In genomic region chr19:15607978-15608925, GRCh38 we compare ENCODE assay signal across 11 cellular contexts. TPM values are rescaled to one million over a fixed set of nuclear protein-coding genes. Genes with fewer than 3 reads are reported as not detected.
"Had no signal": no experiment of that assay in that cellular context is flagged by ENCODE, and none has a peak within 500 bp of the region (broad histone marks: within the 10 kb centered on the region; RNA-seq: fewer than 3 reads in every experiment).

No MANE protein-coding gene starts in this region.

RNA-seq across cellular contexts. Expression of gene CYP4F8, which starts 6.8 kb away (rescaled TPM):
- total RNA-seq: OCI-LY7, PC-3, PC-9, Peyer's patch, Right ventricle myocardium inferior, Right ventricle myocardium superior, RPMI7951, SJCRH30, SJSA1, SK-MEL-5 had no signal
- polyA plus RNA-seq: SK-N-SH had no signal

RNA-seq across cellular contexts. Expression of gene CYP4F3, which starts 32.4 kb away (rescaled TPM):
- total RNA-seq: OCI-LY7, PC-3, Right ventricle myocardium inferior, RPMI7951, SJCRH30, SJSA1, SK-MEL-5 had no signal
